In genomic region chr2:136305517-136306192, GRCh38 we compare ENCODE assay signal across 8 cellular contexts.
DNase-seq lines count a peak whose midpoint lies in the region; ATAC-seq and TF ChIP-seq lines count a peak whose summit lies in the region.

No MANE protein-coding gene starts in this region.

- no peaks in the 10 kb centered on the region for H3K27me3 Mint-ChIP-seq in CD8-positive, alpha-beta T cell (ENCODE audit: low read depth)

- CTCF ChIA-PET in CD8-positive, alpha-beta T cell (lab: Charles Lee), result interaction anchor here (0.6 to 1.5 kb wide), 2 partner anchors 79 to 191 kb away, joined by 3 to 5 read pairs; no protein-coding TSS in a partner anchor

- no peak overlapping the region for H3K4me3 Mint-ChIP-seq in CD8-positive, alpha-beta T cell

- H3K9me3 ChIP-seq in CD8-positive, alpha-beta T cell (ENCODE audit: low read length), result no peaks in the 10 kb centered on the region
- no peaks in the 10 kb centered on the region for H3K9me3 ChIP-seq in MG63

- H3K9me3 Mint-ChIP-seq in CD8-positive, alpha-beta T cell, result no peaks in the 10 kb centered on the region

- peaks cover 16% of the 10 kb centered on the region for H3K4me1 Mint-ChIP-seq in CD8-positive, alpha-beta T cell (ENCODE audit: low read depth)

- intact Hi-C loops in CD8-positive, alpha-beta T cell (cut with DNase I, micrococcal nuclease), result loop anchor here in 1 of 2 experiments (2.0 kb wide), 1 partner anchor 21 kb away; no protein-coding TSS in a partner anchor

- ATAC-seq in CD8-positive, alpha-beta T cell, result peak; percentile 99
- peak; percentile 90 for ATAC-seq in GM21390 (IDR thresholded peaks at IDR 0.05; ENCODE audit: unreplicated experiment)

- no peak for TF ChIP-seq CTCF in CD8-positive, alpha-beta T cell (IDR thresholded peaks at IDR 0.05)

- DNase-seq in CD8-positive, alpha-beta T cell, result peak; percentile 6 to 71 (median 47)
- DNase-seq in MG63 (peak; percentile 24), UCSD-AML1 (lab: John Stamatoyannopoulos, UW; ENCODE audit: unreplicated experiment) (no peak), NCI-H2196 treated with DMSO at 0.1 percent for 48 hours (lab: John Stamatoyannopoulos, UW; ENCODE audit: unreplicated experiment) (no peak), hippocampal formation (lab: John Stamatoyannopoulos, UW) (no peak)
- DNase-seq in activated CD8-positive, alpha-beta memory T cell treated with anti-CD3 and anti-CD28 coated beads, Interleukin-2, amount 50 U/mL, for 48 hours, result peak; percentile 79
- DNase-seq in stimulated activated CD4-positive, alpha-beta T cell treated with anti-CD3 and anti-CD28 coated beads, Interleukin-15, amount 100 ng/mL, for 48 hours (ENCODE audit: low read depth in 2 of 2), result peak; percentile 61 to 71

- no peaks in the 10 kb centered on the region for H3K36me3 Mint-ChIP-seq in CD8-positive, alpha-beta T cell

- no peak overlapping the region for H3K27ac ChIP-seq in CD8-positive, alpha-beta T cell (ENCODE audit: low read depth, low read length)

- H3K4me3 ChIP-seq in CD8-positive, alpha-beta T cell (ENCODE audit: low read depth, low read length), result no peak overlapping the region
- no peak overlapping the region for H3K4me3 ChIP-seq in MG63

- POLR2A ChIA-PET in CD8-positive, alpha-beta T cell (lab: Charles Lee), result interaction anchor here (0.9 to 3.1 kb wide), 2 partner anchors 22 to 93 kb away, joined by 3 to 8 read pairs; no protein-coding TSS in a partner anchor

- H3K4me1 ChIP-seq in CD8-positive, alpha-beta T cell (ENCODE audit: insufficient read depth, low read length), result peaks cover 6% of the 10 kb centered on the region

- H3K27ac Mint-ChIP-seq in CD8-positive, alpha-beta T cell, result peak overlapping the region; percentile 78

- no peaks in the 10 kb centered on the region for H3K27me3 ChIP-seq in CD8-positive, alpha-beta T cell (ENCODE audit: insufficient read depth, low read length)
- H3K27me3 ChIP-seq in MG63, result no peaks in the 10 kb centered on the region

- H3K36me3 ChIP-seq in CD8-positive, alpha-beta T cell (ENCODE audit: insufficient read depth, low read length), result no peaks in the 10 kb centered on the region
- H3K36me3 ChIP-seq in MG63, result no peaks in the 10 kb centered on the region

Comparison
In these comparisons a context has a peak if more than half of its experiments do, and no peak if none do; other contexts are left out.
1. DNase-seq: peak in CD8-positive, alpha-beta T cell (7 of 7), MG63 (single experiment), activated CD8-positive, alpha-beta memory T cell treated with anti-CD3 and anti-CD28 coated beads, Interleukin-2, amount 50 U/mL, for 48 hours (single experiment) and stimulated activated CD4-positive, alpha-beta T cell treated with anti-CD3 and anti-CD28 coated beads, Interleukin-15, amount 100 ng/mL, for 48 hours (2 of 2); none in UCSD-AML1 (single experiment), NCI-H2196 treated with DMSO at 0.1 percent for 48 hours (single experiment) and hippocampal formation (0 of 2).